Comparison of ENCODE assay signal across 19 cellular contexts in the genomic region with DNA sequence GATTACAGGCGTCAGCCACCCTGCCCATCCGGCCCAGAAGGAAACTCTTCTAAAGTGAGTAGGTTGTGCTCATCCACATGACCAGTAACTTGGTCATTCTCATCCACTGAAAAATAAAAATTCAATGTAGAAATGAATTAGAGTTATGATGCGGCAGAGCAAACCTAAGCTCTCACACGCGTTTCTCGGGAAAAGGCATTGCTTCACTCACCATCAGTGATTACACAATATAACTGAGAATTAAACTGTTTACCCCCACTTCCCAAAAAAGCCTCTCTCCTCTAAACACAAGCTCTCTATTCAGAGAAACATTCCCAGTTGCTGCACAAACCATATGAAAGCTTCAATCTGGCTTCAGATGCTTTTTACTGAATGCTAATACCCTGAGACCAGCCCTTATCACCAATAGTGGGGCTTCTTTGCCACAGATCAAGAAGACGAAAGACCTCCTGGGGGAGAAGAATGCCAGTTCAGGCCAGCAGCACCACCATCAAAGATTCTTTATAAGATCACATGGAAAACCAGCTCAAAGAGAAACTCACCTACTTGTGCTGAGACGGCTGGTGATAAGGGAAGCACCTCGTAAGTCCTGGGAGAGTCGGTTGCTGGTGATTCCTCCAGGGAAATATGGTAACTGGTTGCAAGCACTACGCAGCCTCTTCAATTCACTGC.
"Had no signal": no experiment of that assay in that cellular context is flagged by ENCODE, and none has a peak within 500 bp of the region (broad histone marks: within the 10 kb centered on the region; RNA-seq: fewer than 3 reads in every experiment).

No MANE protein-coding gene starts in this region.

- ATAC-seq: left colon; left ventricle myocardium superior; naive thymus-derived CD8-positive, alpha-beta T cell; right cardiac atrium; stimulated activated effector memory CD8-positive, alpha-beta T cell treated with anti-CD3 and anti-CD28 coated beads, Interleukin-12 subunit alpha, Interleukin-12 subunit beta, amount 100 ng/mL, for 72 hours; stimulated activated naive CD8-positive, alpha-beta T cell treated with anti-CD3 and anti-CD28 coated beads, Interleukin-15, Interleukin-2, amounts not matched to agents 100 U/mL and 50 U/mL, for 24 hours; upper lobe of right lung had no signal

- H3K4me3 Mint-ChIP-seq: naive thymus-derived CD8-positive, alpha-beta T cell; stimulated activated effector memory CD8-positive, alpha-beta T cell treated with anti-CD3 and anti-CD28 coated beads, Interleukin-12 subunit alpha, Interleukin-12 subunit beta, amount 100 ng/mL, for 72 hours had no signal

- H3K36me3 Mint-ChIP-seq: naive thymus-derived CD8-positive, alpha-beta T cell; stimulated activated effector memory CD8-positive, alpha-beta T cell treated with anti-CD3 and anti-CD28 coated beads, Interleukin-12 subunit alpha, Interleukin-12 subunit beta, amount 100 ng/mL, for 72 hours had no signal

- DNase-seq: effector CD4-positive, alpha-beta T cell; foreskin melanocyte; hippocampal formation; left colon; left ventricle myocardium superior; naive thymus-derived CD8-positive, alpha-beta T cell; nucleus accumbens; pancreas; right cardiac atrium; stimulated activated CD4-positive, alpha-beta T cell treated with anti-CD3 and anti-CD28 coated beads, Interleukin-4, amount 100 ng/mL, for 1 hour; stimulated activated CD8-positive, alpha-beta memory T cell treated with anti-CD3 and anti-CD28 coated beads, Interleukin-4, amount 100 ng/mL, for 48 hours; stimulated activated naive CD8-positive, alpha-beta T cell treated with anti-CD3 and anti-CD28 coated beads, Interleukin-15, Interleukin-2, amounts not matched to agents 100 U/mL and 50 U/mL, for 24 hours; upper lobe of right lung had no signal

- H3K27ac Mint-ChIP-seq: progenitor cell of endocrine pancreas; stimulated activated effector memory CD8-positive, alpha-beta T cell treated with anti-CD3 and anti-CD28 coated beads, Interleukin-12 subunit alpha, Interleukin-12 subunit beta, amount 100 ng/mL, for 72 hours had no signal

- H3K27me3 ChIP-seq: pancreas, upper lobe of right lung, vagina had no signal

- H3K4me2 ChIP-seq: smooth muscle cell had no signal

- H3K36me3 ChIP-seq: pancreas, tibial nerve, upper lobe of right lung, vagina had no signal

- H3K4me3 ChIP-seq: lung, pancreas, smooth muscle cell, tibial nerve, upper lobe of right lung, vagina had no signal

- H3K4me1 ChIP-seq: pancreas, upper lobe of right lung, vagina had no signal

- H3K9me3 ChIP-seq: pancreas, upper lobe of right lung, vagina had no signal

- H3K27ac ChIP-seq: pancreas, upper lobe of right lung, vagina had no signal

- H3K9me3 Mint-ChIP-seq: stimulated activated effector memory CD8-positive, alpha-beta T cell treated with anti-CD3 and anti-CD28 coated beads, Interleukin-12 subunit alpha, Interleukin-12 subunit beta, amount 100 ng/mL, for 72 hours had no signal
